1 cellular context compared by ENCODE assay signal in the genomic region with DNA sequence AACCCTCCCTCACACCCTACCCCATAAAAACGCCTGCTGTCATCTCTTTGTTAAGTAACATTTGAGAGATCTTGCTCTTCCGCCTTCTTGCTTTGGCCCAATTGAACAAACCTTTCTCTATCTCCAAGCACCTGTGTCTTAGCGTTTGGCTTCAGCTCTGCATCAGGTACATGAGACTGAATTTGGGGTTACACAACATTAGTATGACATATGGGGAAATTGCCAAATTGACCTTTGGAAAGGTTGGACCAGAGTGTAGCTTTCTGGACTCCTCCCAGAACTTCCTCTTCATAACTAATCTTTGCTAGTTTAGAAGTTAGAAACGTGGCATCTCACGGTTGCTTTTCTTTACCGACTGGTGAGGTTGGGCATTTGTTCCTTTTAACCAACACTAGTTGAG.
TF ChIP-seq lines count a peak whose summit lies in the region.

No MANE protein-coding gene starts in this region.

TF ChIP-seq in HepG2, 621 proteins besides CTCF, POLR2A, EP300 and RAD21:
- TF ChIP-seq CEBPG (CRISPR knock-in tag; IDR thresholded peaks at IDR 0.05) = peak; percentile 40; the same call in 1 of the 2 replicates
- TF ChIP-seq HNF4A (CRISPR knock-in tag; IDR thresholded peaks at IDR 0.05) = peak; percentile 54; the same call in 1 of the 2 replicates
- peak; percentile 74; the same call in 1 of the 2 replicates for TF ChIP-seq CEBPB (IDR thresholded peaks at IDR 0.05; ENCODE audit: borderline replicate concordance, low read depth, low read length)
- TF ChIP-seq PRPF4 (IDR thresholded peaks at IDR 0.05; ENCODE audit: low read depth, low read length, poor library complexity, severe bottlenecking) = no peak
